Comparison of ENCODE assay signal across 16 cellular contexts in the genomic region with DNA sequence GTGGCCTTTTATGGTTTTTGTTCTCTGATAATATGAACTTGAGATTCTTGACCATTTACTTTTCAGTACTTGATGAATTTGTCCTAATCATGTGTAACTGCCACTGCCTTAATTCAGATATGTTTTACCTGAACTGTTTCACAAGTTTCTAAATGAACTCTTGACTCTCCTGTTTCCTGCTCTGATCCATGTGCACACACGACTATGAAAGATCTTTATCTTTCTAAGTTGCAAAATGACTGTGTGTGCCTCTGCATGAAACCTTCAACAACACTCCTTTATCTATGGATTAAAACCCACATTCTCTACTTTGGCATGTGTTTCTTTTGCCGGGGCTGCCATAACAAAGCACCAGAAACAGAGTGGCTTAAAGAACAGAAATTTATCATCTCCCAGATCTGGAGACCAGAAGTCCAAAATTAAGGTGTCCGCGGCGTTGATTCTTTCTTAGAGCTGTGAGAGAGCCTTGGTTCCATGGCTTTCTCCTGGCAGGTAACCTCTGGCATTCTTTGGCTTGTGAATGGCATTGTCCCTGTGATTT.
A peak's percentile ranks its signal among the peaks of the same experiment; 100 is the strongest.
DNase-seq lines count a peak whose midpoint lies in the region; ATAC-seq, FAIRE-seq and TF ChIP-seq lines count a peak whose summit lies in the region.
"Had no signal": no experiment of that assay in that cellular context is flagged by ENCODE, and none has a peak within 500 bp of the region (broad histone marks: within the 10 kb centered on the region; RNA-seq: fewer than 3 reads in every experiment).

No MANE protein-coding gene starts in this region.

- H3K9me3 ChIP-seq in GM12878 (replicated peaks; ENCODE audit: control insufficient read depth, insufficient read depth, low read length) = peaks cover 5% of the 10 kb centered on the region
- H3K9me3 ChIP-seq in prostate gland = no peaks in the 10 kb centered on the region
- H3K9me3 ChIP-seq: adrenal gland, gastrocnemius medialis, neutrophil had no signal

- H3K27ac ChIP-seq in GM12878 (ENCODE audit: control insufficient read depth, insufficient read depth) (peak overlapping the region; percentile 99), prostate gland (peak overlapping the region in 1 of 2 donors; percentile 8)
- H3K27ac ChIP-seq: adrenal gland, gastrocnemius medialis, neutrophil had no signal

- peak overlapping the region; percentile 31 for H3K9ac ChIP-seq in GM12878 (ENCODE audit: control insufficient read depth, insufficient read depth, low read length)

- FAIRE-seq in GM12892 (lab: Jason Lieb, UNC) (peak; percentile 92), GM12878 (lab: Jason Lieb, UNC) (peak; percentile 66)
- FAIRE-seq: G401.6 had no signal

- peaks cover 36% of the 10 kb centered on the region for H3K4me1 ChIP-seq in GM12878 (ENCODE audit: control insufficient read depth, insufficient read depth, low read length)
- peaks cover 3% of the 10 kb centered on the region for H3K4me1 ChIP-seq in prostate gland (replicated peaks)
- H3K4me1 ChIP-seq: adrenal gland had no signal

- in situ Hi-C loops in GM12878 (cut with MboI) = no loop called here

- H3K27me3 ChIP-seq in GM12878 (replicated peaks in 1 of 2; ENCODE audit: control insufficient read depth in 2 of 2, insufficient read depth in 2 of 2, low read length in 1 of 2) (no peaks in the 10 kb centered on the region), prostate gland (replicated peaks; ENCODE audit: insufficient read depth) (no peaks in the 10 kb centered on the region)
- H3K27me3 ChIP-seq: adrenal gland, gastrocnemius medialis, neutrophil had no signal

- WGBS in GM12878 (ENCODE audit: insufficient coverage, insufficient replicate concordance, low lambda C conversion rate, missing lambda C conversion rate) = 50% methylated on average over 5 of the region's 5 CpGs
- WGBS in prostate gland = 44% methylated on average over 5 of the region's 5 CpGs

- ATAC-seq in GM21390 (IDR thresholded peaks at IDR 0.05; ENCODE audit: unreplicated experiment) = peak; percentile 44
- peak; percentile 38 for ATAC-seq in HG03342 (IDR thresholded peaks at IDR 0.05; ENCODE audit: unreplicated experiment)
- peak; percentile 66 for ATAC-seq in GM12878
- ATAC-seq: gastrocnemius medialis had no signal

- SMC1A ChIA-PET in GM12878 (lab: Charles Lee; ENCODE audit: uncharacterized antibody, unreplicated experiment) = interaction anchor here (0.6 to 4.6 kb wide), 12 partner anchors 10 to 65 kb away, joined by 3 to 18 read pairs (median 8); no protein-coding TSS in a partner anchor

- TF ChIP-seq CTCF in GM12878 (IDR thresholded peaks at IDR 0.05 in 2 of 3, conservative IDR thresholded peaks at IDR 0.05 in 1 of 3; ENCODE audit: control insufficient read depth in 2 of 3, extremely low read depth in 1 of 3, insufficient read depth in 1 of 3, low read depth in 3 of 3, low read length in 3 of 3) (no peak), prostate gland (IDR thresholded peaks at IDR 0.05) (no peak)

- DNase-seq in GM12892 (ENCODE audit: insufficient read length) (no peak), GM12878 (ENCODE audit: low read depth, low spot score) (no peak), prostate gland (ENCODE audit: low spot score) (no peak), KG1 (lab: John Stamatoyannopoulos, UW) (no peak), HuH-7 (ENCODE audit: low spot score) (no peak)
- no peak for DNase-seq in stimulated activated CD4-positive, alpha-beta T cell treated with anti-CD3 and anti-CD28 coated beads, Interleukin-2, amount 100 ng/mL, for 48 hours
- DNase-seq: activated CD4-positive, alpha-beta T cell treated with anti-CD3 and anti-CD28 coated beads, Interleukin-2, amount 50 U/mL, for 48 hours; adrenal gland; gastrocnemius medialis; IMR-90; NCI-H2029; stimulated activated CD8-positive, alpha-beta memory T cell treated with anti-CD3 and anti-CD28 coated beads, Interleukin-4, amount 100 ng/mL, for 48 hours had no signal

- no peaks in the 10 kb centered on the region for H4K20me1 ChIP-seq in GM12878 (ENCODE audit: control insufficient read depth, insufficient read depth)

- 0 out of 2 replicates have a peak, but pooled peaks have one; percentile 2 for TF ChIP-seq RAD21 in GM12878 (IDR thresholded peaks at IDR 0.05; ENCODE audit: insufficient read depth, low read depth, low read length)

- no peaks in the 10 kb centered on the region for H3K79me2 ChIP-seq in GM12878 (ENCODE audit: control insufficient read depth, insufficient read depth, low read length)

- CTCF ChIA-PET in GM12878 (lab: Yijun Ruan, JAX) = interaction anchor here (1.0 to 1.9 kb wide), 5 partner anchors 10 to 65 kb away, joined by 3 to 8 read pairs (median 4); no protein-coding TSS in a partner anchor

- peak overlapping the region; percentile 37 for H2AFZ ChIP-seq in GM12878 (ENCODE audit: control insufficient read depth, low read depth, low read length)

- TF ChIP-seq EP300 in GM12878 (IDR thresholded peaks at IDR 0.05; ENCODE audit: borderline replicate concordance in 1 of 2, control insufficient read depth in 1 of 2, low read depth in 2 of 2, low read length in 2 of 2) = peak in 1 of 2 experiments; percentile 37; a peak in 1 of 4 replicates

- peak overlapping the region; percentile 85 for H3K4me2 ChIP-seq in GM12878 (ENCODE audit: control insufficient read depth, insufficient read depth)

- intact Hi-C loops in GM12878 (cut with micrococcal nuclease; ENCODE audit: unreplicated experiment) = loop anchor here (1.0 to 5.0 kb wide), 2 partner anchors 10 to 63 kb away; no protein-coding TSS in a partner anchor
- intact Hi-C loops in prostate gland (cut with DNase I) = no loop called here

- H3K4me3 ChIP-seq in GM12878 = peak overlapping the region; percentile 48; the same call in 1 of the 2 replicates
- no peak overlapping the region for H3K4me3 ChIP-seq in prostate gland
- H3K4me3 ChIP-seq: adrenal gland, gastrocnemius medialis had no signal

- POLR2A ChIA-PET in GM12878 (lab: Charles Lee) = interaction anchor here (0.8 kb wide), 1 partner anchor 18 kb away, joined by 3 read pairs; no protein-coding TSS in a partner anchor

- BruUV-seq in GM12878 (replicated peaks; lab: Mats Ljungman, UMichigan) = no TSS peak

- TF ChIP-seq POLR2A in GM12892 (IDR thresholded peaks at IDR 0.05; ENCODE audit: low read depth, low read length) (no peak), GM12878 (IDR thresholded peaks at IDR 0.05; ENCODE audit: low read depth, low read length) (no peak), prostate gland (IDR thresholded peaks at IDR 0.05) (no peak)

- H3K36me3 ChIP-seq in GM12878 (ENCODE audit: control insufficient read depth in 2 of 2, insufficient read depth in 2 of 2, low read length in 1 of 2) (no peaks in the 10 kb centered on the region), prostate gland (no peaks in the 10 kb centered on the region)
- H3K36me3 ChIP-seq: adrenal gland, gastrocnemius medialis, neutrophil had no signal

- RAD21 ChIA-PET in GM12878 (lab: Charles Lee; ENCODE audit: unreplicated experiment) = interaction anchor here (1.1 to 1.9 kb wide), 4 partner anchors 10 to 64 kb away, joined by 3 to 15 read pairs (median 6); no protein-coding TSS in a partner anchor

TF ChIP-seq in GM12878, 131 proteins besides CTCF, POLR2A, EP300 and RAD21 (continues in another document):
- TF ChIP-seq CBFB (IDR thresholded peaks at IDR 0.05; ENCODE audit: low read depth) = no peak
- no peak for TF ChIP-seq HDAC6 (IDR thresholded peaks at IDR 0.05; ENCODE audit: unreplicated experiment)
- TF ChIP-seq, protein P1, sequence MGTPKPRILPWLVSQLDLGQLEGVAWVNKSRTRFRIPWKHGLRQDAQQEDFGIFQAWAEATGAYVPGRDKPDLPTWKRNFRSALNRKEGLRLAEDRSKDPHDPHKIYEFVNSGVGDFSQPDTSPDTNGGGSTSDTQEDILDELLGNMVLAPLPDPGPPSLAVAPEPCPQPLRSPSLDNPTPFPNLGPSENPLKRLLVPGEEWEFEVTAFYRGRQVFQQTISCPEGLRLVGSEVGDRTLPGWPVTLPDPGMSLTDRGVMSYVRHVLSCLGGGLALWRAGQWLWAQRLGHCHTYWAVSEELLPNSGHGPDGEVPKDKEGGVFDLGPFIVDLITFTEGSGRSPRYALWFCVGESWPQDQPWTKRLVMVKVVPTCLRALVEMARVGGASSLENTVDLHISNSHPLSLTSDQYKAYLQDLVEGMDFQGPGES (IDR thresholded peaks at IDR 0.05) = no peak
- no peak for TF ChIP-seq BMI1 (IDR thresholded peaks at IDR 0.05; ENCODE audit: borderline replicate concordance)
- TF ChIP-seq, protein P2, sequence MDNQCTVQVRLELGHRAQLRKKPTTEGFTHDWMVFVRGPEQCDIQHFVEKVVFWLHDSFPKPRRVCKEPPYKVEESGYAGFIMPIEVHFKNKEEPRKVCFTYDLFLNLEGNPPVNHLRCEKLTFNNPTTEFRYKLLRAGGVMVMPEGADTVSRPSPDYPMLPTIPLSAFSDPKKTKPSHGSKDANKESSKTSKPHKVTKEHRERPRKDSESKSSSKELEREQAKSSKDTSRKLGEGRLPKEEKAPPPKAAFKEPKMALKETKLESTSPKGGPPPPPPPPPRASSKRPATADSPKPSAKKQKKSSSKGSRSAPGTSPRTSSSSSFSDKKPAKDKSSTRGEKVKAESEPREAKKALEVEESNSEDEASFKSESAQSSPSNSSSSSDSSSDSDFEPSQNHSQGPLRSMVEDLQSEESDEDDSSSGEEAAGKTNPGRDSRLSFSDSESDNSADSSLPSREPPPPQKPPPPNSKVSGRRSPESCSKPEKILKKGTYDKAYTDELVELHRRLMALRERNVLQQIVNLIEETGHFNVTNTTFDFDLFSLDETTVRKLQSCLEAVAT (IDR thresholded peaks at IDR 0.05) = no peak
